2 cellular contexts compared by ENCODE assay signal in genomic region chr5:160397492-160397891, GRCh38.
TF ChIP-seq lines count a peak whose summit lies in the region.

No MANE protein-coding gene starts in this region.

TF ChIP-seq in HCT116, 20 proteins besides CTCF, POLR2A, EP300 and RAD21:
- TF ChIP-seq SRF (IDR thresholded peaks at IDR 0.05; ENCODE audit: low read depth): no peak
- no peak for TF ChIP-seq ELF1 (IDR thresholded peaks at IDR 0.05; ENCODE audit: borderline replicate concordance, low read depth)
- TF ChIP-seq ZFX (IDR thresholded peaks at IDR 0.05): no peak
- TF ChIP-seq ZBTB33 (IDR thresholded peaks at IDR 0.05; ENCODE audit: extremely low read depth, insufficient replicate concordance, low read length): no peak
- TF ChIP-seq CBX3 (IDR thresholded peaks at IDR 0.05; ENCODE audit: low read depth): no peak
- no peak for TF ChIP-seq EGR1 (IDR thresholded peaks at IDR 0.05; ENCODE audit: low read depth)
- TF ChIP-seq TCF7L2 (IDR thresholded peaks at IDR 0.05; ENCODE audit: borderline replicate concordance, extremely low read depth, insufficient read depth, insufficient read length): no peak
- no peak for TF ChIP-seq CEBPB (IDR thresholded peaks at IDR 0.05; ENCODE audit: low read depth)

TF ChIP-seq in neural cell, 6 proteins besides CTCF, POLR2A, EP300 and RAD21:
- TF ChIP-seq REST (IDR thresholded peaks at IDR 0.05; ENCODE audit: borderline replicate concordance) (no peak), MXI1 (conservative IDR thresholded peaks at IDR 0.05; ENCODE audit: poor library complexity, severe bottlenecking) (no peak), EZH2 (IDR thresholded peaks at IDR 0.05; ENCODE audit: borderline replicate concordance, insufficient read depth, low read length, poor library complexity, severe bottlenecking) (no peak), SMC3 (conservative IDR thresholded peaks at IDR 0.05; ENCODE audit: poor library complexity) (no peak), TAF1 (IDR thresholded peaks at IDR 0.05; ENCODE audit: low read depth) (no peak), POLR2AphosphoS5 (IDR thresholded peaks at IDR 0.05) (no peak)
